In genomic region chr2:56952871-56953270, GRCh38 we compare ENCODE assay signal across 5 cellular contexts.
"Had no signal": no experiment of that assay in that cellular context is flagged by ENCODE, and none has a peak within 500 bp of the region (broad histone marks: within the 10 kb centered on the region; RNA-seq: fewer than 3 reads in every experiment).

No MANE protein-coding gene starts in this region.

- DNase-seq: IMR-90, KBM-7, KG1 had no signal

- H3K4me3 ChIP-seq: K562 had no signal

- FAIRE-seq: HepG2, K562 had no signal
